Comparison of ENCODE assay signal across 1 cellular context in genomic region chr1:235888119-235888643, GRCh38.
TF ChIP-seq lines count a peak whose summit lies in the region.

No MANE protein-coding gene starts in this region.

TF ChIP-seq in WTC11, 78 proteins besides CTCF, POLR2A, EP300 and RAD21 (continued from another document):
- TF ChIP-seq, protein P1, sequence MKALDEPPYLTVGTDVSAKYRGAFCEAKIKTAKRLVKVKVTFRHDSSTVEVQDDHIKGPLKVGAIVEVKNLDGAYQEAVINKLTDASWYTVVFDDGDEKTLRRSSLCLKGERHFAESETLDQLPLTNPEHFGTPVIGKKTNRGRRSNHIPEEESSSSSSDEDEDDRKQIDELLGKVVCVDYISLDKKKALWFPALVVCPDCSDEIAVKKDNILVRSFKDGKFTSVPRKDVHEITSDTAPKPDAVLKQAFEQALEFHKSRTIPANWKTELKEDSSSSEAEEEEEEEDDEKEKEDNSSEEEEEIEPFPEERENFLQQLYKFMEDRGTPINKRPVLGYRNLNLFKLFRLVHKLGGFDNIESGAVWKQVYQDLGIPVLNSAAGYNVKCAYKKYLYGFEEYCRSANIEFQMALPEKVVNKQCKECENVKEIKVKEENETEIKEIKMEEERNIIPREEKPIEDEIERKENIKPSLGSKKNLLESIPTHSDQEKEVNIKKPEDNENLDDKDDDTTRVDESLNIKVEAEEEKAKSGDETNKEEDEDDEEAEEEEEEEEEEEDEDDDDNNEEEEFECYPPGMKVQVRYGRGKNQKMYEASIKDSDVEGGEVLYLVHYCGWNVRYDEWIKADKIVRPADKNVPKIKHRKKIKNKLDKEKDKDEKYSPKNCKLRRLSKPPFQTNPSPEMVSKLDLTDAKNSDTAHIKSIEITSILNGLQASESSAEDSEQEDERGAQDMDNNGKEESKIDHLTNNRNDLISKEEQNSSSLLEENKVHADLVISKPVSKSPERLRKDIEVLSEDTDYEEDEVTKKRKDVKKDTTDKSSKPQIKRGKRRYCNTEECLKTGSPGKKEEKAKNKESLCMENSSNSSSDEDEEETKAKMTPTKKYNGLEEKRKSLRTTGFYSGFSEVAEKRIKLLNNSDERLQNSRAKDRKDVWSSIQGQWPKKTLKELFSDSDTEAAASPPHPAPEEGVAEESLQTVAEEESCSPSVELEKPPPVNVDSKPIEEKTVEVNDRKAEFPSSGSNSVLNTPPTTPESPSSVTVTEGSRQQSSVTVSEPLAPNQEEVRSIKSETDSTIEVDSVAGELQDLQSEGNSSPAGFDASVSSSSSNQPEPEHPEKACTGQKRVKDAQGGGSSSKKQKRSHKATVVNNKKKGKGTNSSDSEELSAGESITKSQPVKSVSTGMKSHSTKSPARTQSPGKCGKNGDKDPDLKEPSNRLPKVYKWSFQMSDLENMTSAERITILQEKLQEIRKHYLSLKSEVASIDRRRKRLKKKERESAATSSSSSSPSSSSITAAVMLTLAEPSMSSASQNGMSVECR (CRISPR knock-in tag; IDR thresholded peaks at IDR 0.05; ENCODE audit: borderline replicate concordance) = no peak
- TF ChIP-seq RORB (CRISPR knock-in tag; IDR thresholded peaks at IDR 0.05) = no peak
- TF ChIP-seq CREM (CRISPR knock-in tag; IDR thresholded peaks at IDR 0.05) = no peak
